In genomic region chr2:200025717-200026116, GRCh38 we compare ENCODE assay signal across 14 cellular contexts.
"Had no signal": no experiment of that assay in that cellular context is flagged by ENCODE, and none has a peak within 500 bp of the region (broad histone marks: within the 10 kb centered on the region; RNA-seq: fewer than 3 reads in every experiment).

No MANE protein-coding gene starts in this region.

- H3K9me3 Mint-ChIP-seq: activated naive CD4-positive, alpha-beta T cell treated with anti-CD3 and anti-CD28 coated beads, Interleukin-2, amount 50 U/mL, for 24 hours; naive thymus-derived CD8-positive, alpha-beta T cell had no signal

- H3K4me3 ChIP-seq: esophagus squamous epithelium, hepatocyte, lower lobe of right lung, psoas muscle, suprapubic skin, upper lobe of right lung had no signal

- H3K4me3 Mint-ChIP-seq: activated naive CD4-positive, alpha-beta T cell treated with anti-CD3 and anti-CD28 coated beads, Interleukin-2, amount 50 U/mL, for 24 hours; naive thymus-derived CD8-positive, alpha-beta T cell had no signal

- H3K27ac Mint-ChIP-seq: activated naive CD4-positive, alpha-beta T cell treated with anti-CD3 and anti-CD28 coated beads, Interleukin-2, amount 50 U/mL, for 24 hours; naive thymus-derived CD8-positive, alpha-beta T cell had no signal

- ATAC-seq: activated CD4-positive, CD25-positive, alpha-beta regulatory T cell treated with anti-CD3 and anti-CD28 coated beads, Interleukin-2, amount 50 U/mL, for 24 hours; lower lobe of right lung; naive thymus-derived CD8-positive, alpha-beta T cell; psoas muscle; SK-N-SH treated with all-trans-retinoic acid at 6 μM for 48 hours; stimulated activated naive CD8-positive, alpha-beta T cell treated with anti-CD3 and anti-CD28 coated beads, Interleukin-15, Interleukin-2, amounts not matched to agents 100 U/mL and 50 U/mL, for 24 hours; upper lobe of right lung had no signal

- H3K27me3 ChIP-seq: esophagus squamous epithelium, hepatocyte, suprapubic skin, upper lobe of right lung had no signal

- H3K79me2 ChIP-seq: hepatocyte had no signal

- H3K4me2 ChIP-seq: hepatocyte had no signal

- H3K36me3 ChIP-seq: esophagus squamous epithelium, lower lobe of right lung, suprapubic skin, upper lobe of right lung had no signal

- H3K36me3 Mint-ChIP-seq: activated naive CD4-positive, alpha-beta T cell treated with anti-CD3 and anti-CD28 coated beads, Interleukin-2, amount 50 U/mL, for 24 hours had no signal

- H3K4me1 Mint-ChIP-seq: activated naive CD4-positive, alpha-beta T cell treated with anti-CD3 and anti-CD28 coated beads, Interleukin-2, amount 50 U/mL, for 24 hours; naive thymus-derived CD8-positive, alpha-beta T cell had no signal

- H2AFZ ChIP-seq: hepatocyte had no signal

- H3K9me3 ChIP-seq: esophagus squamous epithelium, lower lobe of right lung, psoas muscle, suprapubic skin, upper lobe of right lung had no signal

- DNase-seq: amniotic stem cell; esophagus squamous epithelium; lower lobe of right lung; naive thymus-derived CD8-positive, alpha-beta T cell; psoas muscle; stimulated activated CD4-positive, alpha-beta T cell treated with anti-CD3 and anti-CD28 coated beads, Interleukin-4, amount 100 ng/mL, for 1 hour; stimulated activated CD8-positive, alpha-beta memory T cell treated with anti-CD3 and anti-CD28 coated beads, Interleukin-4, amount 100 ng/mL, for 48 hours; stimulated activated naive CD8-positive, alpha-beta T cell treated with anti-CD3 and anti-CD28 coated beads, Interleukin-15, Interleukin-2, amounts not matched to agents 100 U/mL and 50 U/mL, for 24 hours; upper lobe of right lung had no signal

- H3K27ac ChIP-seq: hepatocyte, lower lobe of right lung, suprapubic skin, upper lobe of right lung had no signal

- H3K4me1 ChIP-seq: esophagus squamous epithelium, lower lobe of right lung, suprapubic skin, upper lobe of right lung had no signal
